Comparison of ENCODE assay signal across 1 cellular context in genomic region chr17:82794781-82795505, GRCh38.
TF ChIP-seq lines count a peak whose summit lies in the region.

No MANE protein-coding gene starts in this region.

TF ChIP-seq in GM23338, 12 proteins besides CTCF, POLR2A, EP300 and RAD21 (continued from another document):
- TF ChIP-seq, protein P1, sequence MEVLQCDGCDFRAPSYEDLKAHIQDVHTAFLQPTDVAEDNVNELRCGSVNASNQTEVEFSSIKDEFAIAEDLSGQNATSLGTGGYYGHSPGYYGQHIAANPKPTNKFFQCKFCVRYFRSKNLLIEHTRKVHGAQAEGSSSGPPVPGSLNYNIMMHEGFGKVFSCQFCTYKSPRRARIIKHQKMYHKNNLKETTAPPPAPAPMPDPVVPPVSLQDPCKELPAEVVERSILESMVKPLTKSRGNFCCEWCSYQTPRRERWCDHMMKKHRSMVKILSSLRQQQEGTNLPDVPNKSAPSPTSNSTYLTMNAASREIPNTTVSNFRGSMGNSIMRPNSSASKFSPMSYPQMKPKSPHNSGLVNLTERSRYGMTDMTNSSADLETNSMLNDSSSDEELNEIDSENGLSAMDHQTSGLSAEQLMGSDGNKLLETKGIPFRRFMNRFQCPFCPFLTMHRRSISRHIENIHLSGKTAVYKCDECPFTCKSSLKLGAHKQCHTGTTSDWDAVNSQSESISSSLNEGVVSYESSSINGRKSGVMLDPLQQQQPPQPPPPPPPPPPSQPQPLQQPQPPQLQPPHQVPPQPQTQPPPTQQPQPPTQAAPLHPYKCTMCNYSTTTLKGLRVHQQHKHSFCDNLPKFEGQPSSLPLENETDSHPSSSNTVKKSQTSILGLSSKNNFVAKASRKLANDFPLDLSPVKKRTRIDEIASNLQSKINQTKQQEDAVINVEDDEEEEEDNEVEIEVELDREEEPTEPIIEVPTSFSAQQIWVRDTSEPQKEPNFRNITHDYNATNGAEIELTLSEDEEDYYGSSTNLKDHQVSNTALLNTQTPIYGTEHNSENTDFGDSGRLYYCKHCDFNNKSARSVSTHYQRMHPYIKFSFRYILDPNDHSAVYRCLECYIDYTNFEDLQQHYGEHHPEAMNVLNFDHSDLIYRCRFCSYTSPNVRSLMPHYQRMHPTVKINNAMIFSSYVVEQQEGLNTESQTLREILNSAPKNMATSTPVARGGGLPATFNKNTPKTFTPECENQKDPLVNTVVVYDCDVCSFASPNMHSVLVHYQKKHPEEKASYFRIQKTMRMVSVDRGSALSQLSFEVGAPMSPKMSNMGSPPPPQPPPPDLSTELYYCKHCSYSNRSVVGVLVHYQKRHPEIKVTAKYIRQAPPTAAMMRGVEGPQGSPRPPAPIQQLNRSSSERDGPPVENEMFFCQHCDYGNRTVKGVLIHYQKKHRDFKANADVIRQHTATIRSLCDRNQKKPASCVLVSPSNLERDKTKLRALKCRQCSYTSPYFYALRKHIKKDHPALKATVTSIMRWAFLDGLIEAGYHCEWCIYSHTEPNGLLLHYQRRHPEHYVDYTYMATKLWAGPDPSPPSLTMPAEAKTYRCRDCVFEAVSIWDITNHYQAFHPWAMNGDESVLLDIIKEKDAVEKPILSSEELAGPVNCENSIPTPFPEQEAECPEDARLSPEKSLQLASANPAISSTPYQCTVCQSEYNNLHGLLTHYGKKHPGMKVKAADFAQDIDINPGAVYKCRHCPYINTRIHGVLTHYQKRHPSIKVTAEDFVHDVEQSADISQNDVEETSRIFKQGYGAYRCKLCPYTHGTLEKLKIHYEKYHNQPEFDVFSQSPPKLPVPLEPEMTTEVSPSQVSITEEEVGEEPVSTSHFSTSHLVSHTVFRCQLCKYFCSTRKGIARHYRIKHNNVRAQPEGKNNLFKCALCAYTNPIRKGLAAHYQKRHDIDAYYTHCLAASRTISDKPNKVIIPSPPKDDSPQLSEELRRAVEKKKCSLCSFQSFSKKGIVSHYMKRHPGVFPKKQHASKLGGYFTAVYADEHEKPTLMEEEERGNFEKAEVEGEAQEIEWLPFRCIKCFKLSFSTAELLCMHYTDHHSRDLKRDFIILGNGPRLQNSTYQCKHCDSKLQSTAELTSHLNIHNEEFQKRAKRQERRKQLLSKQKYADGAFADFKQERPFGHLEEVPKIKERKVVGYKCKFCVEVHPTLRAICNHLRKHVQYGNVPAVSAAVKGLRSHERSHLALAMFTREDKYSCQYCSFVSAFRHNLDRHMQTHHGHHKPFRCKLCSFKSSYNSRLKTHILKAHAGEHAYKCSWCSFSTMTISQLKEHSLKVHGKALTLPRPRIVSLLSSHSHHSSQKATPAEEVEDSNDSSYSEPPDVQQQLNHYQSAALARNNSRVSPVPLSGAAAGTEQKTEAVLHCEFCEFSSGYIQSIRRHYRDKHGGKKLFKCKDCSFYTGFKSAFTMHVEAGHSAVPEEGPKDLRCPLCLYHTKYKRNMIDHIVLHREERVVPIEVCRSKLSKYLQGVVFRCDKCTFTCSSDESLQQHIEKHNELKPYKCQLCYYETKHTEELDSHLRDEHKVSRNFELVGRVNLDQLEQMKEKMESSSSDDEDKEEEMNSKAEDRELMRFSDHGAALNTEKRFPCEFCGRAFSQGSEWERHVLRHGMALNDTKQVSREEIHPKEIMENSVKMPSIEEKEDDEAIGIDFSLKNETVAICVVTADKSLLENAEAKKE (CRISPR knock-in tag; IDR thresholded peaks at IDR 0.05), result no peak
- no peak for TF ChIP-seq EZH2phosphoT487 (IDR thresholded peaks at IDR 0.05; ENCODE audit: unreplicated experiment)
- no peak for TF ChIP-seq NANOG (IDR thresholded peaks at IDR 0.05; ENCODE audit: borderline replicate concordance)
- TF ChIP-seq ETS1 (IDR thresholded peaks at IDR 0.05), result no peak
